In genomic region chr12:126998747-126999285, GRCh38 we compare ENCODE assay signal across 26 cellular contexts.
DNase-seq lines count a peak whose midpoint lies in the region; ATAC-seq and TF ChIP-seq lines count a peak whose summit lies in the region.
"Had no signal": no experiment of that assay in that cellular context is flagged by ENCODE, and none has a peak within 500 bp of the region (broad histone marks: within the 10 kb centered on the region; RNA-seq: fewer than 3 reads in every experiment).

No MANE protein-coding gene starts in this region.

- peak overlapping the region; percentile 89 for H3K27ac ChIP-seq in endodermal cell (ENCODE audit: low read depth, low read length)
- H3K27ac ChIP-seq: A549, psoas muscle, upper lobe of right lung had no signal

- no peaks in the 10 kb centered on the region for H3K36me3 Mint-ChIP-seq in endodermal cell (ENCODE audit: low read depth)
- H3K36me3 Mint-ChIP-seq: activated naive CD4-positive, alpha-beta T cell treated with anti-CD3 and anti-CD28 coated beads, Interleukin-2, amount 10 ng/mL, durations not matched to agents 7 days and 5 days had no signal

- H3K9me3 Mint-ChIP-seq in endodermal cell, result no peaks in the 10 kb centered on the region
- H3K9me3 Mint-ChIP-seq: dendritic cell treated with granulocyte-macrophage colony-stimulating factor and Interleukin-4, amounts not matched to agents 40 ng/mL and 50 ng/mL, for 4 days had no signal

- no peaks in the 10 kb centered on the region for H3K9me3 ChIP-seq in endodermal cell (ENCODE audit: control insufficient read depth, low read length)
- H3K9me3 ChIP-seq: A549, psoas muscle, upper lobe of right lung had no signal

- no peak overlapping the region for H3K27ac Mint-ChIP-seq in endodermal cell
- H3K27ac Mint-ChIP-seq: activated naive CD4-positive, alpha-beta T cell treated with anti-CD3 and anti-CD28 coated beads, Interleukin-2, amount 10 ng/mL, durations not matched to agents 7 days and 5 days; B cell; dendritic cell treated with granulocyte-macrophage colony-stimulating factor and Interleukin-4, amounts not matched to agents 40 ng/mL and 50 ng/mL, for 4 days; IgD-negative memory B cell had no signal

- no peak overlapping the region for H3K4me3 Mint-ChIP-seq in endodermal cell
- H3K4me3 Mint-ChIP-seq: activated naive CD4-positive, alpha-beta T cell treated with anti-CD3 and anti-CD28 coated beads, Interleukin-2, amount 10 ng/mL, durations not matched to agents 7 days and 5 days; B cell; dendritic cell treated with granulocyte-macrophage colony-stimulating factor and Interleukin-4, amounts not matched to agents 40 ng/mL and 50 ng/mL, for 4 days; IgD-negative memory B cell had no signal

- H3K4me1 Mint-ChIP-seq in endodermal cell, result peaks cover 1% of the 10 kb centered on the region
- H3K4me1 Mint-ChIP-seq: activated naive CD4-positive, alpha-beta T cell treated with anti-CD3 and anti-CD28 coated beads, Interleukin-2, amount 10 ng/mL, durations not matched to agents 7 days and 5 days; B cell had no signal

- intact Hi-C loops in left cardiac atrium (cut with DNase I), result no loop called here

- DNase-seq in activated CD4-positive, alpha-beta T cell treated with anti-CD3 and anti-CD28 coated beads for 48 hours, result peak; percentile 5
- no peak for DNase-seq in activated CD4-positive, alpha-beta T cell treated with anti-CD3 and anti-CD28 coated beads, Interleukin-2, amount 50 U/mL, for 4 hours
- DNase-seq in RPMI7951 (ENCODE audit: low read depth), result peak; percentile 2
- DNase-seq in endodermal cell, result no peak
- DNase-seq in retina, result peak; percentile 66
- no peak for DNase-seq in RPMI8226
- no peak for DNase-seq in AG20443 (ENCODE audit: low spot score)
- no peak for DNase-seq in left cardiac atrium
- DNase-seq: activated naive CD4-positive, alpha-beta T cell treated with anti-CD3 and anti-CD28 coated beads, Interleukin-2, amount 10 ng/mL, durations not matched to agents 7 days and 5 days; activated T-cell treated with anti-CD3 and anti-CD28 coated beads, Interleukin-2, amount 50 U/mL, for 1 hour; central memory CD4-positive, alpha-beta T cell; COR-L47; DND-41; glutamatergic neuron; HCEC 1CT; mammary epithelial cell; NCI-H1105 treated with DMSO at 0.1 percent for 48 hours; NCI-H2081; psoas muscle; Right ventricle myocardium superior; T-helper 9 cell; upper lobe of right lung had no signal

- H3K4me1 ChIP-seq in endodermal cell (ENCODE audit: control insufficient read depth, insufficient read depth, low read length), result no peaks in the 10 kb centered on the region
- H3K4me1 ChIP-seq: A549, psoas muscle, upper lobe of right lung had no signal

- TF ChIP-seq CTCF in endodermal cell (conservative IDR thresholded peaks at IDR 0.05), result no peak

- 77 to 87% methylated on average over 4 to 10 of the region's 10 CpGs for WGBS in endodermal cell (ENCODE audit: insufficient coverage in 1 of 2, insufficient read length in 1 of 2), 2 experiments

- no peak for ATAC-seq in left cardiac atrium
- ATAC-seq: A549, psoas muscle, upper lobe of right lung had no signal

- H3K27me3 Mint-ChIP-seq in endodermal cell (ENCODE audit: insufficient read depth), result no peaks in the 10 kb centered on the region
- H3K27me3 Mint-ChIP-seq: activated naive CD4-positive, alpha-beta T cell treated with anti-CD3 and anti-CD28 coated beads, Interleukin-2, amount 10 ng/mL, durations not matched to agents 7 days and 5 days; B cell; dendritic cell treated with granulocyte-macrophage colony-stimulating factor and Interleukin-4, amounts not matched to agents 40 ng/mL and 50 ng/mL, for 4 days; IgD-negative memory B cell had no signal

- no peak overlapping the region for H3K4me3 ChIP-seq in endodermal cell (ENCODE audit: low read length)
- H3K4me3 ChIP-seq: A549, psoas muscle, upper lobe of right lung had no signal

- H3K27me3 ChIP-seq in endodermal cell (ENCODE audit: control insufficient read depth, insufficient read depth, low read length, poor library complexity, severe bottlenecking), result no peaks in the 10 kb centered on the region
- H3K27me3 ChIP-seq: upper lobe of right lung had no signal

- no peaks in the 10 kb centered on the region for H3K36me3 ChIP-seq in endodermal cell (ENCODE audit: control insufficient read depth, insufficient read depth, low read length)
- H3K36me3 ChIP-seq: upper lobe of right lung had no signal

- no peak overlapping the region for H3K9ac ChIP-seq in endodermal cell (ENCODE audit: extremely low read depth, low read length, poor library complexity, severe bottlenecking)

Comparison
In these comparisons a context has a peak if more than half of its experiments do, and no peak if none do; other contexts are left out.
1. DNase-seq: peak in activated CD4-positive, alpha-beta T cell treated with anti-CD3 and anti-CD28 coated beads for 48 hours (single experiment), RPMI7951 (single experiment) and retina (single experiment); none in activated CD4-positive, alpha-beta T cell treated with anti-CD3 and anti-CD28 coated beads, Interleukin-2, amount 50 U/mL, for 4 hours (0 of 2), endodermal cell (single experiment), RPMI8226 (single experiment), AG20443 (single experiment) and left cardiac atrium (single experiment).